17 cellular contexts compared by ENCODE assay signal in genomic region chr10:66747451-66747850, GRCh38.
DNase-seq lines count a peak whose midpoint lies in the region; ATAC-seq and TF ChIP-seq lines count a peak whose summit lies in the region.
"Had no signal": no experiment of that assay in that cellular context is flagged by ENCODE, and none has a peak within 500 bp of the region (broad histone marks: within the 10 kb centered on the region; RNA-seq: fewer than 3 reads in every experiment).

No MANE protein-coding gene starts in this region.

- no peak for ATAC-seq in GM21447 (IDR thresholded peaks at IDR 0.05; ENCODE audit: unreplicated experiment)
- ATAC-seq in GM21360 (IDR thresholded peaks at IDR 0.05; ENCODE audit: unreplicated experiment) = no peak

- no peak for TF ChIP-seq CTCF in fibroblast of villous mesenchyme (IDR thresholded peaks at IDR 0.05; ENCODE audit: insufficient read depth, low read depth, low read length)

- H3K4me3 ChIP-seq in fibroblast of villous mesenchyme (ENCODE audit: low read depth, low read length) = no peak overlapping the region
- H3K4me3 ChIP-seq: lung, prostate gland had no signal

- peak; percentile 17 for DNase-seq in HPDE6-E6E7 (ENCODE audit: extremely low spot score)
- peak; percentile 0 for DNase-seq in SW480 (ENCODE audit: low spot score)
- peak; percentile 79 for DNase-seq in fibroblast of villous mesenchyme (ENCODE audit: low read depth)
- peak; percentile 60 for DNase-seq in stromal cell of bone marrow (ENCODE audit: low read depth)
- DNase-seq in NOMO-1 treated with DMSO at 0.1 percent for 48 hours (lab: John Stamatoyannopoulos, UW; ENCODE audit: unreplicated experiment) = no peak
- DNase-seq in inferior parietal cortex (ENCODE audit: extremely low spot score) = no peak
- DNase-seq: activated CD4-positive, alpha-beta T cell treated with anti-CD3 and anti-CD28 coated beads, Interleukin-2, amount 50 U/mL, for 48 hours; activated gamma-delta T cell treated with Interleukin-2 at 50 U/mL for 16 hours; DMS79; head of caudate nucleus; NCI-H1417; NCI-H82; substantia nigra had no signal

Comparison
In these comparisons a context has a peak if more than half of its experiments do, and no peak if none do; other contexts are left out.
1. DNase-seq: peak in HPDE6-E6E7 (single experiment), SW480 (single experiment), fibroblast of villous mesenchyme (single experiment) and stromal cell of bone marrow (single experiment); none in NOMO-1 treated with DMSO at 0.1 percent for 48 hours (single experiment) and inferior parietal cortex (single experiment).